Comparison of ENCODE assay signal across 9 cellular contexts in the genomic region with DNA sequence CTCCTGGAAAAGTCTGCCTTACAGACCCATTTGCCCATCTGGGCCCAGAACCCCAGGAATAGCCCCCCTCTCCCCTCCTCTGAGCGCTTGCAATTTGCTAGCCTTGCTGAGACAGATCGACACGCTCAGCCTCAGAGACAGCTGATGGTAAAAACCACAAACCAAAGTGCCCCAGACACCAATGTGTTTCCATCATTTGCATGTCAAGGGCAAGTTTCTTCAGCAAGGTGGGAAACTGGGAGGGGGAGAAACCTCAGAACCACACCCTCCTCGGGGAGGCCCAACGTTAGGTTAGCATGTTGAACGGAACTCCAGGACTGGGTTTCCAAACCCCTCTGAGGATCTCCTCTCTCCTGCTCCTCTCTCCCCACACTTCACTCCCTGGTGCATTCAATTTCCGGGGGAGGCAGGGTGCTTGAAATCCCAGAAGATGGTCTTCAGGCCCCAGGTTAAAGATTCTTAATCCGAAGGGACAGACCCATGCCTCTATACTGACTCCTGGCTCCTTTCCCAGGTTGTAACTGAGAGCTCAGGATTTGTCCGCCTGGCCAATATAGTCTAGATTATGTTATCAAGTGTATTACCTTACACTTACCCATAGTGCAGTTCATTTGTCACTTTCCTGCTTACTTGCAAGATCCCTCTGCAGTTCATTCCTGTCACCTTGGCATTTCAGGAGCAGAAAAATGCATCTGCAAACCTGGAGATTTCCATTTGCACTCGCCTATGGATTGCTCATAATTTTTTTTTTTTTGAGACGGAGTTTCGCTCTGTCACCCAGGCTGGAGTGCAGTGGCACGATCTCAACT. TPM values are rescaled to one million over a fixed set of nuclear protein-coding genes. Genes with fewer than 3 reads are reported as not detected.
DNase-seq lines count a peak whose midpoint lies in the region; ATAC-seq, FAIRE-seq and TF ChIP-seq lines count a peak whose summit lies in the region.
"Had no signal": no experiment of that assay in that cellular context is flagged by ENCODE, and none has a peak within 500 bp of the region (broad histone marks: within the 10 kb centered on the region; RNA-seq: fewer than 3 reads in every experiment).

No MANE protein-coding gene starts in this region.

- FAIRE-seq in D721Med (lab: Jason Lieb, UNC), result no peak

- in situ Hi-C loops in GM23248 (cut with MboI), result no loop called here

- no peak overlapping the region for H2AFZ ChIP-seq in GM23248

- H3K36me3 Mint-ChIP-seq in activated naive CD4-positive, alpha-beta T cell treated with anti-CD3 and anti-CD28 coated beads for 36 hours (ENCODE audit: low read depth), result no peaks in the 10 kb centered on the region
- peaks cover 2% of the 10 kb centered on the region for H3K36me3 Mint-ChIP-seq in neural crest cell (ENCODE audit: low read depth)

- peaks cover 18% of the 10 kb centered on the region for H3K4me1 ChIP-seq in GM23248 (ENCODE audit: insufficient read depth)

- H3K27me3 Mint-ChIP-seq in activated naive CD4-positive, alpha-beta T cell treated with anti-CD3 and anti-CD28 coated beads for 36 hours (ENCODE audit: low read depth), result peaks cover 29% of the 10 kb centered on the region
- no peaks in the 10 kb centered on the region for H3K27me3 Mint-ChIP-seq in neural crest cell (ENCODE audit: low read depth)

- H3K27ac Mint-ChIP-seq in activated naive CD4-positive, alpha-beta T cell treated with anti-CD3 and anti-CD28 coated beads for 36 hours, result no peak overlapping the region
- H3K27ac Mint-ChIP-seq in neural crest cell (ENCODE audit: unreplicated experiment), result peak overlapping the region; percentile 84

- CTCF ChIA-PET in activated naive CD4-positive, alpha-beta T cell treated with anti-CD3 and anti-CD28 coated beads for 36 hours (lab: Charles Lee), result interaction anchor here (0.6 to 1.4 kb wide), 3 partner anchors 9 to 38 kb away, joined by 3 to 6 read pairs (median 3); no protein-coding TSS in a partner anchor

- H3K9me3 Mint-ChIP-seq in activated naive CD4-positive, alpha-beta T cell treated with anti-CD3 and anti-CD28 coated beads for 36 hours, result no peaks in the 10 kb centered on the region
- H3K9me3 Mint-ChIP-seq in neural crest cell, result no peaks in the 10 kb centered on the region

- H3K79me2 ChIP-seq in GM23248 (ENCODE audit: insufficient read depth), result peaks cover 30% of the 10 kb centered on the region

- H3K4me1 Mint-ChIP-seq in activated naive CD4-positive, alpha-beta T cell treated with anti-CD3 and anti-CD28 coated beads for 36 hours (ENCODE audit: low read depth), result peaks cover 14% of the 10 kb centered on the region
- H3K4me1 Mint-ChIP-seq in neural crest cell, result peaks cover 54% of the 10 kb centered on the region

- H4K20me1 ChIP-seq in GM23248 (ENCODE audit: insufficient read depth), result no peaks in the 10 kb centered on the region

- H3K9ac ChIP-seq in GM23248, result no peak overlapping the region

- TF ChIP-seq CTCF in neural crest cell (conservative IDR thresholded peaks at IDR 0.05) (no peak), D721Med (IDR thresholded peaks at IDR 0.05; ENCODE audit: insufficient read depth, missing control alignments) (no peak)

- DNase-seq in GM23248 (no peak), NCI-H524 (lab: John Stamatoyannopoulos, UW) (peak; percentile 53 to 87), neural crest cell (ENCODE audit: low read depth, low spot score) (no peak), SKM-1 treated with dmso at 0.1 percent for 144 hours (lab: John Stamatoyannopoulos, UW; ENCODE audit: unreplicated experiment) (no peak), D721Med (ENCODE audit: insufficient read length, low spot score) (no peak)
- peak; percentile 65 for DNase-seq in activated naive CD4-positive, alpha-beta T cell treated with anti-CD3 and anti-CD28 coated beads for 36 hours

- H3F3A ChIP-seq in GM23248 (ENCODE audit: insufficient read depth), result peaks cover 19% of the 10 kb centered on the region

- ATAC-seq in GM18499 (IDR thresholded peaks at IDR 0.05; ENCODE audit: insufficient read depth, unreplicated experiment) (peak; percentile 62), HG03469 (IDR thresholded peaks at IDR 0.05; ENCODE audit: unreplicated experiment) (no peak)

- H3K9me3 ChIP-seq in GM23248 (ENCODE audit: low read depth), result no peaks in the 10 kb centered on the region

- WGBS in GM23248 (ENCODE audit: low coverage in 1 of 2, low lambda C conversion rate in 2 of 2, missing lambda C conversion rate in 2 of 2), 2 experiments, result 75 to 78% methylated on average over 12 to 13 of the region's 13 CpGs

- intact Hi-C loops in activated naive CD4-positive, alpha-beta T cell treated with anti-CD3 and anti-CD28 coated beads for 36 hours (cut with micrococcal nuclease), result loop anchor here (5.0 kb wide), 1 partner anchor 64 kb away; no protein-coding TSS in a partner anchor

- H3K36me3 ChIP-seq in GM23248 (ENCODE audit: low read depth), result no peaks in the 10 kb centered on the region

- H3K4me3 Mint-ChIP-seq in activated naive CD4-positive, alpha-beta T cell treated with anti-CD3 and anti-CD28 coated beads for 36 hours, result peak overlapping the region; percentile 52
- peak overlapping the region; percentile 96 for H3K4me3 Mint-ChIP-seq in neural crest cell

- H3K4me2 ChIP-seq in GM23248 (ENCODE audit: unreplicated experiment), result no peak overlapping the region

- no peaks in the 10 kb centered on the region for H3K9me2 ChIP-seq in GM23248 (ENCODE audit: insufficient read depth)

- H3K4me3 ChIP-seq in GM23248, result peak overlapping the region; percentile 72; the same call in 1 of the 2 replicates
- H3K4me3 ChIP-seq: lung had no signal

- H3K27me3 ChIP-seq in GM23248 (replicated peaks; ENCODE audit: insufficient read depth), result no peaks in the 10 kb centered on the region

- no peak overlapping the region for H3K27ac ChIP-seq in GM23248

RNA-seq across cellular contexts. Expression of gene CUEDC1, which starts 1.3 kb away (rescaled TPM):
- total RNA-seq in GM23248 (2014; rRNA removed; shearing (Covaris generic)), result 11.1 and 18.8 TPM in 2 replicates
- 13.6 and 15.5 TPM in 2 replicates for polyA plus RNA-seq in GM23248 (2016; fragmentation: Nextera tagmentation; extraction: Ambion mirVana)
- under 1 TPM; 0.47 to 0.69 TPM for total RNA-seq in activated naive CD4-positive, alpha-beta T cell treated with anti-CD3 and anti-CD28 coated beads for 36 hours
- 73.7 and 86.9 TPM in 2 replicates for total RNA-seq in neural crest cell

RNA-seq across cellular contexts. Expression of gene VEZF1, which starts 31.5 kb away (rescaled TPM):
- 45.5 and 51.9 TPM in 2 replicates for total RNA-seq in GM23248 (2014; rRNA removed; shearing (Covaris generic))
- polyA plus RNA-seq in GM23248 (2016; fragmentation: Nextera tagmentation; extraction: Ambion mirVana), result 30.5 and 32.2 TPM in 2 replicates
- total RNA-seq in activated naive CD4-positive, alpha-beta T cell treated with anti-CD3 and anti-CD28 coated beads for 36 hours, result 10 to 100 TPM; 21.7 to 22.0 TPM
- 139 and 142 TPM in 2 replicates for total RNA-seq in neural crest cell

RNA-seq across cellular contexts. Expression of gene SRSF1, which starts 50.5 kb away (rescaled TPM):
- total RNA-seq in GM23248 (2014; rRNA removed; shearing (Covaris generic)), result 204 and 228 TPM in 2 replicates
- polyA plus RNA-seq in GM23248 (2016; fragmentation: Nextera tagmentation; extraction: Ambion mirVana), result 125 and 130 TPM in 2 replicates
- 100 to 1,000 TPM; 248 to 257 TPM for total RNA-seq in activated naive CD4-positive, alpha-beta T cell treated with anti-CD3 and anti-CD28 coated beads for 36 hours
- total RNA-seq in neural crest cell, result 548 and 554 TPM in 2 replicates

Comparison
In these comparisons a context has a peak if more than half of its experiments do, and no peak if none do; other contexts are left out.
1. DNase-seq: peak in NCI-H524 (2 of 2) and activated naive CD4-positive, alpha-beta T cell treated with anti-CD3 and anti-CD28 coated beads for 36 hours (single experiment); none in GM23248 (single experiment), neural crest cell (single experiment), SKM-1 treated with dmso at 0.1 percent for 144 hours (single experiment) and D721Med (single experiment).